In genomic region chr9:18017136-18017535, GRCh38 we compare ENCODE assay signal across 20 cellular contexts.
DNase-seq lines count a peak whose midpoint lies in the region; ATAC-seq and TF ChIP-seq lines count a peak whose summit lies in the region.
"Had no signal": no experiment of that assay in that cellular context is flagged by ENCODE, and none has a peak within 500 bp of the region (broad histone marks: within the 10 kb centered on the region; RNA-seq: fewer than 3 reads in every experiment).

No MANE protein-coding gene starts in this region.

- no peak overlapping the region for H3T11ph ChIP-seq in H9 (ENCODE audit: low read length)

- H3K36me3 Mint-ChIP-seq in H9 (ENCODE audit: insufficient read depth in 1 of 3, low read depth in 3 of 3) = peaks cover 0 to 9% (median 0%) of the 10 kb centered on the region in 3 experiments; a peak in 2 of 7 replicates
- H3K36me3 Mint-ChIP-seq in endodermal cell (ENCODE audit: low read depth) = no peaks in the 10 kb centered on the region
- H3K36me3 Mint-ChIP-seq in type B pancreatic cell = no peaks in the 10 kb centered on the region
- H3K36me3 Mint-ChIP-seq: CD14-positive monocyte had no signal

- no peak overlapping the region for H2BK12ac ChIP-seq in H9 (ENCODE audit: insufficient read length, low read depth, low read length)

- no peaks in the 10 kb centered on the region for H4K20me1 ChIP-seq in H9 (ENCODE audit: control insufficient read depth, insufficient read depth, insufficient read length)

- ATAC-seq in right lobe of liver (no peak), esophagus mucosa (no peak)

- WGBS in H9 (ENCODE audit: extremely low coverage, insufficient read length, low lambda C conversion rate) = no CpG with 5 or more reads among the region's 1 CpG
- 81 to 100% methylated on average over 1 of the region's 1 CpG for WGBS in endodermal cell (ENCODE audit: insufficient coverage in 1 of 2, insufficient read length in 1 of 2), 2 experiments
- WGBS in right lobe of liver (ENCODE audit: insufficient coverage, low coverage, low lambda C conversion rate, missing lambda C conversion rate) = 45% methylated on average over 1 of the region's 1 CpG

- no peak overlapping the region for H4K8ac ChIP-seq in H9 (replicated peaks; ENCODE audit: insufficient read length, low read depth, low read length)

- no peak overlapping the region for H3K4me2 ChIP-seq in H9 (ENCODE audit: insufficient read depth, insufficient read length, low read length)
- H3K4me2 ChIP-seq: KMS-11 had no signal

- TF ChIP-seq CTCF in H9 (conservative IDR thresholded peaks at IDR 0.05) = peak; percentile 39
- TF ChIP-seq CTCF in RWPE1 (conservative IDR thresholded peaks at IDR 0.05; ENCODE audit: low read depth) = 0 out of 2 replicates have a peak, but pooled peaks have one; percentile 8
- peak; percentile 58 for TF ChIP-seq CTCF in endodermal cell (conservative IDR thresholded peaks at IDR 0.05)
- peak; percentile 28 for TF ChIP-seq CTCF in type B pancreatic cell (conservative IDR thresholded peaks at IDR 0.05)
- no peak for TF ChIP-seq CTCF in right lobe of liver (IDR thresholded peaks at IDR 0.05)

- H3K9me3 Mint-ChIP-seq in H9 (peaks cover 4 to 10% of the 10 kb centered on the region in 2 experiments), endodermal cell (peaks cover 11% of the 10 kb centered on the region), type B pancreatic cell (peaks cover 12% of the 10 kb centered on the region)

- H3K36me3 ChIP-seq in endodermal cell (ENCODE audit: control insufficient read depth, insufficient read depth, low read length) = no peaks in the 10 kb centered on the region
- no peaks in the 10 kb centered on the region for H3K36me3 ChIP-seq in right lobe of liver

- H3K9me3 ChIP-seq in H9 (ENCODE audit: control insufficient read depth, low read depth, low read length) (no peaks in the 10 kb centered on the region), endodermal cell (ENCODE audit: control insufficient read depth, low read length) (peaks cover 14% of the 10 kb centered on the region), right lobe of liver (no peaks in the 10 kb centered on the region)

- no peak overlapping the region for H3K18ac ChIP-seq in H9 (ENCODE audit: insufficient read length, low read depth, low read length)

- TF ChIP-seq POLR2A in right lobe of liver (IDR thresholded peaks at IDR 0.05) = no peak

- H3K4me3 ChIP-seq in endodermal cell (ENCODE audit: low read length) (no peak overlapping the region), right lobe of liver (no peak overlapping the region)
- H3K4me3 ChIP-seq: SK-N-MC had no signal

- H2AK5ac ChIP-seq in H9 (ENCODE audit: insufficient read length, low read length) = no peak overlapping the region

- H3K23me2 ChIP-seq in H9 (ENCODE audit: insufficient read length, low read depth, low read length, poor library complexity, severe bottlenecking) = no peaks in the 10 kb centered on the region

- DNase-seq in H9 (no peak), RWPE1 (ENCODE audit: low spot score) (no peak), endodermal cell (no peak), type B pancreatic cell (ENCODE audit: extremely low spot score, unreplicated experiment) (no peak), right lobe of liver (no peak), anterior cingulate cortex (lab: John Stamatoyannopoulos, UW) (no peak)
- DNase-seq: ACHN, AML-193, DMS153, GDM1, HCEC 1CT, NCI-H1417 treated with DMSO at 0.1 percent for 48 hours, NCI-H1930, NCI-H526 treated with DMSO at 0.1 percent for 48 hours, Right ventricle myocardium superior had no signal

- peak overlapping the region in 1 of 3 experiments; percentile 27; a peak in 1 of 7 replicates for H3K27ac Mint-ChIP-seq in H9
- no peak overlapping the region for H3K27ac Mint-ChIP-seq in endodermal cell
- H3K27ac Mint-ChIP-seq in type B pancreatic cell = no peak overlapping the region
- H3K27ac Mint-ChIP-seq: CD14-positive monocyte had no signal

- H2BK120ac ChIP-seq in H9 (ENCODE audit: low read depth, low read length, poor library complexity, severe bottlenecking) = no peak overlapping the region

- no peak overlapping the region for H4K5ac ChIP-seq in H9 (ENCODE audit: insufficient read length, low read depth, low read length)

- H4K91ac ChIP-seq in H9 (ENCODE audit: insufficient read length, low read depth, low read length) = no peak overlapping the region

- H3K14ac ChIP-seq in H9 (ENCODE audit: insufficient read depth, low read length) = no peak overlapping the region

- intact Hi-C loops in right lobe of liver (cut with DNase I) = no loop called here

- H2BK15ac ChIP-seq in H9 (ENCODE audit: low read depth, low read length) = no peak overlapping the region

- no peak overlapping the region for H3K23ac ChIP-seq in H9 (ENCODE audit: insufficient read length, low read depth, low read length)

- no peaks in the 10 kb centered on the region for H3K79me2 ChIP-seq in H9 (ENCODE audit: insufficient read depth, low read length)

- H3K27ac ChIP-seq in H9 (ENCODE audit: insufficient read length, low read depth, low read length) (no peak overlapping the region), RWPE1 (no peak overlapping the region), endodermal cell (ENCODE audit: low read depth, low read length) (no peak overlapping the region), right lobe of liver (no peak overlapping the region)
- H3K27ac ChIP-seq: HL-60, KMS-11, SK-N-MC had no signal

- no peak overlapping the region for H3K9ac ChIP-seq in H9 (ENCODE audit: extremely low read depth, insufficient read length, low read length)
- H3K9ac ChIP-seq in endodermal cell (ENCODE audit: extremely low read depth, low read length, poor library complexity, severe bottlenecking) = no peak overlapping the region
- H3K9ac ChIP-seq: KMS-11 had no signal

- H3K4me1 ChIP-seq in H9 (ENCODE audit: insufficient read depth, low read length) (no peaks in the 10 kb centered on the region), endodermal cell (ENCODE audit: control insufficient read depth, insufficient read depth, low read length) (peaks cover 4% of the 10 kb centered on the region), right lobe of liver (peaks cover 0 to 6% (median 0%) of the 10 kb centered on the region in 4 donors)

- no peak overlapping the region for H3K56ac ChIP-seq in H9 (ENCODE audit: insufficient read length, low read depth, low read length)

- no peak overlapping the region for H3K4ac ChIP-seq in H9 (ENCODE audit: low read depth, low read length)

- POLR2A ChIA-PET in RWPE1 (lab: Yijun Ruan, JAX; ENCODE audit: low non-redundant PET) = no interaction called here

- H2BK5ac ChIP-seq in H9 (ENCODE audit: insufficient read length, low read length) = no peak overlapping the region

- CTCF ChIA-PET in RWPE1 (lab: Yijun Ruan, JAX) = interaction anchor here (0.6 to 0.7 kb wide), 2 partner anchors 683 to 1469 kb away, joined by 3 read pairs; no protein-coding TSS in a partner anchor

- H3K4me1 Mint-ChIP-seq in H9 (peaks cover 6 to 12% of the 10 kb centered on the region in 2 experiments), endodermal cell (peaks cover 12% of the 10 kb centered on the region), type B pancreatic cell (ENCODE audit: unreplicated experiment) (no peaks in the 10 kb centered on the region)
- H3K4me1 Mint-ChIP-seq: CD14-positive monocyte had no signal

- H3K27me3 Mint-ChIP-seq in H9 (ENCODE audit: low read depth) = peaks cover 2% of the 10 kb centered on the region; the same call in 1 of the 2 replicates
- peaks cover 76% of the 10 kb centered on the region for H3K27me3 Mint-ChIP-seq in endodermal cell (ENCODE audit: insufficient read depth)
- H3K27me3 Mint-ChIP-seq in type B pancreatic cell = no peaks in the 10 kb centered on the region

- H3K27me3 ChIP-seq in H9 (ENCODE audit: insufficient read depth, low read length) = no peaks in the 10 kb centered on the region
- peaks cover 34% of the 10 kb centered on the region for H3K27me3 ChIP-seq in endodermal cell (ENCODE audit: control insufficient read depth, insufficient read depth, low read length, poor library complexity, severe bottlenecking)
- no peaks in the 10 kb centered on the region for H3K27me3 ChIP-seq in right lobe of liver

- H2AFZ ChIP-seq in H9 (ENCODE audit: low read length) = no peak overlapping the region

- no peaks in the 10 kb centered on the region for H3K79me1 ChIP-seq in H9 (ENCODE audit: insufficient read depth, low read depth, low read length, poor library complexity, severe bottlenecking)

- H2BK20ac ChIP-seq in H9 (ENCODE audit: low read depth, low read length, poor library complexity, severe bottlenecking) = no peak overlapping the region

- H3K4me3 Mint-ChIP-seq in H9 (no peak overlapping the region), endodermal cell (no peak overlapping the region), type B pancreatic cell (no peak overlapping the region)
- H3K4me3 Mint-ChIP-seq: CD14-positive monocyte had no signal

Comparison
In these comparisons a context has a peak if more than half of its experiments do, and no peak if none do; other contexts are left out.
1. CTCF ChIP-seq: peak in H9 (single experiment), RWPE1 (single experiment), endodermal cell (single experiment) and type B pancreatic cell (single experiment); none in right lobe of liver (0 of 4).